ENCODE assay signal across 9 cellular contexts in the genomic region with DNA sequence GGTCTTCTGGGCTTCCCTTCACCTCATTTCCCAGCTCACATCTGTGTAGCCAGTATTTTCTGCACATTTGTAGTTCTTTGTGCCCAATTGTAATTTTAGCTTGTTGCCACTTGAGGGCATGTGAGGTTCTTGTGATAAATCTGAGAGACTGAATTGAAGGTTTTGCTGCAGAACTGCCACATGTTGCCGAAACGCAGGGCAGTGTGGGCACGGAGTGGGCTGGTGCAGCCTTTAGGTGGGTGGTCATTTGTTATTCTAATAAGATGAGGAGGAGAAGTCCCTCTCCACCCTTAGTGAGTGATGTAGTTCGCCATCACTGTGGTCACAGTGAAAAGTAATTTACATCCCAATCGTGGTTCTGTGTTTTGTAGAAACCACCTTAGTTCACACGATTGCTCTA. TPM values are rescaled to one million over a fixed set of nuclear protein-coding genes. Genes with fewer than 3 reads are reported as not detected.
DNase-seq lines count a peak whose midpoint lies in the region; ATAC-seq and TF ChIP-seq lines count a peak whose summit lies in the region.
"Had no signal": no experiment of that assay in that cellular context is flagged by ENCODE, and none has a peak within 500 bp of the region (broad histone marks: within the 10 kb centered on the region; RNA-seq: fewer than 3 reads in every experiment).

No MANE protein-coding gene starts in this region.

- H3K27me3 ChIP-seq in left lung: no peaks in the 10 kb centered on the region

- H3K36me3 Mint-ChIP-seq in T-helper 1 cell treated with Interleukin-12 subunit alpha and Interleukin-12 subunit beta and Interleukin-4 antibody, amounts not matched to agents 30 μg/mL and 1 μg/mL, for 36 hours (ENCODE audit: low read depth): peaks cover 65% of the 10 kb centered on the region
- peaks cover 78% of the 10 kb centered on the region for H3K36me3 Mint-ChIP-seq in central memory CD8-positive, alpha-beta T cell (ENCODE audit: insufficient read depth)

- H3K4me3 ChIP-seq in AG10803 (ENCODE audit: low read length) (no peak overlapping the region), left lung (no peak overlapping the region)

- peaks cover 0 to 94% of the 10 kb centered on the region in 2 donors for H3K36me3 ChIP-seq in left lung

- H3K4me1 ChIP-seq in left lung: no peaks in the 10 kb centered on the region

- H3K9me3 ChIP-seq in left lung: peaks cover 0 to 7% of the 10 kb centered on the region in 2 donors

- H3K27ac Mint-ChIP-seq in T-helper 1 cell treated with Interleukin-12 subunit alpha and Interleukin-12 subunit beta and Interleukin-4 antibody, amounts not matched to agents 30 μg/mL and 1 μg/mL, for 36 hours: peak overlapping the region; percentile 76
- peak overlapping the region; percentile 80 for H3K27ac Mint-ChIP-seq in central memory CD8-positive, alpha-beta T cell (ENCODE audit: low read depth)
- H3K27ac Mint-ChIP-seq: IgD-negative memory B cell had no signal

- H3K27me3 Mint-ChIP-seq in T-helper 1 cell treated with Interleukin-12 subunit alpha and Interleukin-12 subunit beta and Interleukin-4 antibody, amounts not matched to agents 30 μg/mL and 1 μg/mL, for 36 hours (ENCODE audit: low read depth): no peaks in the 10 kb centered on the region
- H3K27me3 Mint-ChIP-seq in central memory CD8-positive, alpha-beta T cell: no peaks in the 10 kb centered on the region
- H3K27me3 Mint-ChIP-seq: IgD-negative memory B cell had no signal

- no peak overlapping the region for H3K27ac ChIP-seq in left lung

- intact Hi-C loops in left lung (cut with DNase I): no loop called here

- peak overlapping the region; percentile 30 for H3K4me3 Mint-ChIP-seq in T-helper 1 cell treated with Interleukin-12 subunit alpha and Interleukin-12 subunit beta and Interleukin-4 antibody, amounts not matched to agents 30 μg/mL and 1 μg/mL, for 36 hours
- H3K4me3 Mint-ChIP-seq in central memory CD8-positive, alpha-beta T cell: peak overlapping the region; percentile 63

- peak; percentile 95 for ATAC-seq in GM18502 (IDR thresholded peaks at IDR 0.05; ENCODE audit: poor library complexity, unreplicated experiment)
- peak; percentile 94 for ATAC-seq in HG02759 (IDR thresholded peaks at IDR 0.05; ENCODE audit: unreplicated experiment)
- ATAC-seq in central memory CD8-positive, alpha-beta T cell (replicated peaks; ENCODE audit: extremely low read depth, poor library complexity, severe bottlenecking): peak; percentile 73
- ATAC-seq in left lung: peak; percentile 77

- peaks cover 19% of the 10 kb centered on the region for H3K4me1 Mint-ChIP-seq in T-helper 1 cell treated with Interleukin-12 subunit alpha and Interleukin-12 subunit beta and Interleukin-4 antibody, amounts not matched to agents 30 μg/mL and 1 μg/mL, for 36 hours (ENCODE audit: low read depth)
- H3K4me1 Mint-ChIP-seq in central memory CD8-positive, alpha-beta T cell: peaks cover 17% of the 10 kb centered on the region

- H3K9me3 Mint-ChIP-seq in T-helper 1 cell treated with Interleukin-12 subunit alpha and Interleukin-12 subunit beta and Interleukin-4 antibody, amounts not matched to agents 30 μg/mL and 1 μg/mL, for 36 hours: peaks cover 11% of the 10 kb centered on the region
- H3K9me3 Mint-ChIP-seq in central memory CD8-positive, alpha-beta T cell: no peaks in the 10 kb centered on the region
- H3K9me3 Mint-ChIP-seq: IgD-negative memory B cell had no signal

- DNase-seq in AG10803 (ENCODE audit: low read depth): peak; percentile 68
- DNase-seq in NCI-H1092 (lab: John Stamatoyannopoulos, UW): peak; percentile 14
- peak in 1 of 2 donors; percentile 39 for DNase-seq in central memory CD8-positive, alpha-beta T cell (ENCODE audit: low spot score in 2 of 2)
- DNase-seq in left lung: no peak
- DNase-seq in superior temporal gyrus (ENCODE audit: extremely low spot score): peak; percentile 86

- TF ChIP-seq CTCF in AG10803 (conservative IDR thresholded peaks at IDR 0.05; ENCODE audit: low read length) (peak; percentile 89), left lung (IDR thresholded peaks at IDR 0.05) (peak; percentile 20 to 52)

RNA-seq across cellular contexts. Expression of gene OTULIN, which starts 21.2 kb away (rescaled TPM):
- total RNA-seq in left lung: 10 to 100 TPM; 31.1 to 34.3 TPM

Comparison
In these comparisons a context has a peak if more than half of its experiments do, and no peak if none do; other contexts are left out.
1. DNase-seq: peak in AG10803 (single experiment), NCI-H1092 (single experiment) and superior temporal gyrus (single experiment); none in left lung (0 of 2).
2. Peak in every context shown above with its lines, with median percentiles within 50 percentile points of each other: ATAC-seq.